36 cellular contexts compared by ENCODE assay signal in the genomic region with DNA sequence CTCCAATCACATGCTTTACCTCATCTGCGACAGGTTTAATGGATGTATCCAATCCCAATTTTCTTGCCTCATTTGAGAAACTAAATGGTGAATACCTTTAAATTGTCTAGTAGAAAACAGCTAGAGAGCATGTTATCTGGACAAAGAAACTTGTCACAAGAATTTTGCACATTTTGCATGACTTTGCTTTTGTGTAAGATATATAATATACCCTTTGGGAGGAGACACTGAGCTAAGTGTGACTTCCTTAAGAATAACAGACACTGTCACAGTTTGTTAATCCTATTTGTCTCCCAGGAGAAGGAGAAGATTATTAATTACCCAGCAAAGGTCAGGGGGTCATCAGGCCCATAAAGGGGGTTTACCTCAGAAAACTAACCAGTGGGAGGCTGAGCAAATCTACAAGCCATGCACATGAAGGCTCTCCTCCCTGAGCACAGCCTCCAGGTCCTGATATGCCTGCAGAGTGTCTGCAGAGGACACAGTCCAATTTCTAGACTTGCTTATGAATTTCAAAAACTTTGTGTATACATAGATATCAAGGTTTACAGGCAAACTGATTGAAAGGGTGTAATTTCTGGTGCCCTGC. TPM values are rescaled to one million over a fixed set of nuclear protein-coding genes. Genes with fewer than 3 reads are reported as not detected.
"Had no signal": no experiment of that assay in that cellular context is flagged by ENCODE, and none has a peak within 500 bp of the region (broad histone marks: within the 10 kb centered on the region; RNA-seq: fewer than 3 reads in every experiment).

No MANE protein-coding gene starts in this region.

- DNase-seq: activated CD4-positive, alpha-beta T cell treated with anti-CD3 and anti-CD28 coated beads for 36 hours; activated CD4-positive, alpha-beta T cell treated with anti-CD3 and anti-CD28 coated beads, Interleukin-2, amount 10 ng/mL, durations not matched to agents 7 days and 5 days; activated CD4-positive, alpha-beta T cell treated with anti-CD3 and anti-CD28 coated beads, Interleukin-2, amount 50 U/mL, for 48 hours; activated CD8-positive, alpha-beta T cell treated with anti-CD3 and anti-CD28 coated beads, Interleukin-2, amount 10 ng/mL, durations not matched to agents 7 days and 5 days; activated gamma-delta T cell treated with Interleukin-2 at 50 U/mL for 16 hours; activated naive CD4-positive, alpha-beta T cell treated with anti-CD3 and anti-CD28 coated beads for 36 hours; activated T-cell treated with anti-CD3 and anti-CD28 coated beads, Interleukin-2, amount 50 U/mL, for 24 hours; adrenal gland; body of pancreas; Kasumi-1; KG1; MG63; MV-4-11; NCI-H1092; NCI-H1436 treated with DMSO at 0.1 percent for 48 hours; NCI-H1694 treated with DMSO at 0.1 percent for 48 hours; NCI-H2029 treated with DMSO at 0.1 percent for 48 hours; NCI-H2107; NCI-H2171; NCI-H510A; NCI-H526 treated with DMSO at 0.1 percent for 48 hours; NCI-H774; Peyer's patch; RPMI8226; SHP77 treated with DMSO at 0.1 percent for 48 hours; SK-N-SH had no signal

- H3K4me1 Mint-ChIP-seq: activated CD4-positive, alpha-beta T cell treated with anti-CD3 and anti-CD28 coated beads for 36 hours; activated CD4-positive, alpha-beta T cell treated with anti-CD3 and anti-CD28 coated beads, Interleukin-2, amount 10 ng/mL, durations not matched to agents 7 days and 5 days; WTC11 had no signal

- H3K9me3 Mint-ChIP-seq: activated CD4-positive, alpha-beta T cell treated with anti-CD3 and anti-CD28 coated beads, Interleukin-2, amount 10 ng/mL, durations not matched to agents 7 days and 5 days; activated naive CD4-positive, alpha-beta T cell treated with anti-CD3 and anti-CD28 coated beads, Interleukin-2, amount 50 U/mL, for 72 hours; activated T-helper 1 cell treated with anti-CD3 and anti-CD28 coated beads, Interleukin-12 subunit alpha, Interleukin-12 subunit beta, Interleukin-2, Interleukin-4 antibody, amounts not matched to agents 30 ng/mL and 10 ng/mL and 1 ng/mL, durations not matched to agents 14 hours and 24 hours and 36 hours; T-helper 1 cell treated with Interleukin-12 subunit alpha and Interleukin-12 subunit beta and Interleukin-4 antibody, amounts not matched to agents 30 μg/mL and 1 μg/mL, for 36 hours; T-helper 2 cell treated with Interferon-gamma antibody and Interleukin-4, amounts not matched to agents 5 μg/mL and 100 μg/mL, for 36 hours; WTC11 had no signal

- H3K36me3 Mint-ChIP-seq: WTC11 had no signal

- H3K4me2 ChIP-seq: SK-N-SH had no signal

- H3K27ac ChIP-seq: adrenal gland, body of pancreas, breast epithelium, Peyer's patch, SJSA1 had no signal

- H3K9ac ChIP-seq: SK-N-SH had no signal

- FAIRE-seq: astrocyte, TTC549 had no signal

- ATAC-seq: activated CD4-positive, alpha-beta T cell treated with anti-CD3 and anti-CD28 coated beads for 36 hours; activated CD4-positive, CD25-positive, alpha-beta regulatory T cell treated with anti-CD3 and anti-CD28 coated beads, Interleukin-2, amount 50 U/mL, for 24 hours; activated CD8-positive, alpha-beta T cell treated with anti-CD3 and anti-CD28 coated beads, Interleukin-2, amount 10 ng/mL, durations not matched to agents 7 days and 5 days; activated naive CD4-positive, alpha-beta T cell treated with anti-CD3 and anti-CD28 coated beads, Interleukin-2, amount 50 U/mL, for 72 hours; body of pancreas; WTC11 had no signal

- H3K9me3 ChIP-seq: adrenal gland, body of pancreas, breast epithelium, MG63, Peyer's patch, SJSA1, SK-N-SH had no signal

- H3K27me3 ChIP-seq: adrenal gland, body of pancreas, breast epithelium, MG63, Peyer's patch, SJSA1 had no signal

- H3K4me3 ChIP-seq: adrenal gland, body of pancreas, breast epithelium, MG63, Peyer's patch, SJSA1 had no signal

- H3K27ac Mint-ChIP-seq: activated CD4-positive, alpha-beta T cell treated with anti-CD3 and anti-CD28 coated beads for 36 hours; activated CD4-positive, alpha-beta T cell treated with anti-CD3 and anti-CD28 coated beads, Interleukin-2, amount 10 ng/mL, durations not matched to agents 7 days and 5 days; activated CD8-positive, alpha-beta T cell treated with anti-CD3 and anti-CD28 coated beads, Interleukin-2, amount 10 ng/mL, durations not matched to agents 7 days and 5 days; activated naive CD4-positive, alpha-beta T cell treated with anti-CD3 and anti-CD28 coated beads for 36 hours; activated naive CD4-positive, alpha-beta T cell treated with anti-CD3 and anti-CD28 coated beads, Interleukin-2, amount 50 U/mL, for 72 hours; activated T-cell treated with anti-CD3 and anti-CD28 coated beads, Interleukin-2, amount 50 U/mL, for 24 hours; activated T-helper 1 cell treated with anti-CD3 and anti-CD28 coated beads, Interleukin-12 subunit alpha, Interleukin-12 subunit beta, Interleukin-2, Interleukin-4 antibody, amounts not matched to agents 30 ng/mL and 10 ng/mL and 1 ng/mL, durations not matched to agents 14 hours and 24 hours and 36 hours; T-helper 1 cell treated with Interleukin-12 subunit alpha and Interleukin-12 subunit beta and Interleukin-4 antibody, amounts not matched to agents 30 μg/mL and 1 μg/mL, for 36 hours; T-helper 2 cell treated with Interferon-gamma antibody and Interleukin-4, amounts not matched to agents 5 μg/mL and 100 μg/mL, for 36 hours; WTC11 had no signal

- H3K36me3 ChIP-seq: adrenal gland, breast epithelium, MG63, Peyer's patch, SJSA1 had no signal

- H3K4me3 Mint-ChIP-seq: activated CD4-positive, alpha-beta T cell treated with anti-CD3 and anti-CD28 coated beads for 36 hours; activated CD4-positive, alpha-beta T cell treated with anti-CD3 and anti-CD28 coated beads, Interleukin-2, amount 10 ng/mL, durations not matched to agents 7 days and 5 days; activated CD8-positive, alpha-beta T cell treated with anti-CD3 and anti-CD28 coated beads, Interleukin-2, amount 10 ng/mL, durations not matched to agents 7 days and 5 days; activated naive CD4-positive, alpha-beta T cell treated with anti-CD3 and anti-CD28 coated beads for 36 hours; activated T-cell treated with anti-CD3 and anti-CD28 coated beads, Interleukin-2, amount 50 U/mL, for 24 hours; activated T-helper 1 cell treated with anti-CD3 and anti-CD28 coated beads, Interleukin-12 subunit alpha, Interleukin-12 subunit beta, Interleukin-2, Interleukin-4 antibody, amounts not matched to agents 30 ng/mL and 10 ng/mL and 1 ng/mL, durations not matched to agents 14 hours and 24 hours and 36 hours; T-helper 1 cell treated with Interleukin-12 subunit alpha and Interleukin-12 subunit beta and Interleukin-4 antibody, amounts not matched to agents 30 μg/mL and 1 μg/mL, for 36 hours; T-helper 2 cell treated with Interferon-gamma antibody and Interleukin-4, amounts not matched to agents 5 μg/mL and 100 μg/mL, for 36 hours; WTC11 had no signal

- H3K4me1 ChIP-seq: adrenal gland, breast epithelium, Peyer's patch, SJSA1 had no signal

RNA-seq across cellular contexts. Expression of gene MET, which starts 10.2 kb away (rescaled TPM):
- total RNA-seq: activated CD8-positive, alpha-beta T cell treated with anti-CD3 and anti-CD28 coated beads, Interleukin-2, amount 10 ng/mL, durations not matched to agents 7 days and 5 days had no signal
